Comparison of ENCODE assay signal across 12 cellular contexts in genomic region chr2:135055182-135055786, GRCh38. TPM values are rescaled to one million over a fixed set of nuclear protein-coding genes. Genes with fewer than 3 reads are reported as not detected.
DNase-seq lines count a peak whose midpoint lies in the region; ATAC-seq and TF ChIP-seq lines count a peak whose summit lies in the region.
"Had no signal": no experiment of that assay in that cellular context is flagged by ENCODE, and none has a peak within 500 bp of the region (broad histone marks: within the 10 kb centered on the region; RNA-seq: fewer than 3 reads in every experiment).

No MANE protein-coding gene starts in this region.

- H3K36me3 ChIP-seq in SU-DHL-6 (ENCODE audit: low read length) = peaks cover 26% of the 10 kb centered on the region
- no peaks in the 10 kb centered on the region for H3K36me3 ChIP-seq in fibroblast of lung (ENCODE audit: control insufficient read depth, insufficient read depth, low read length)

- peak overlapping the region; percentile 56 for H3K27ac Mint-ChIP-seq in activated T-cell treated with anti-CD3 and anti-CD28 coated beads, Interleukin-2, amount 50 U/mL, for 72 hours
- H3K27ac Mint-ChIP-seq in stimulated activated memory B cell treated with anti-CD40 and anti-IgM and Interleukin-4, amounts not matched to agents 10 μg/mL and 1 μg/mL and 100 μg/mL, for 72 hours = peak overlapping the region; percentile 100
- H3K27ac Mint-ChIP-seq: dendritic cell treated with granulocyte-macrophage colony-stimulating factor and Interleukin-4, amounts not matched to agents 40 ng/mL and 50 ng/mL, for 4 days; progenitor cell of endocrine pancreas had no signal

- no peaks in the 10 kb centered on the region; the same call in 1 of the 2 replicates for H3F3A ChIP-seq in SU-DHL-6 (ENCODE audit: insufficient read depth)

- H3K4me1 ChIP-seq in fibroblast of lung (ENCODE audit: control insufficient read depth, extremely low read depth, insufficient read depth, low read length) = peaks cover 3% of the 10 kb centered on the region

- DNase-seq in activated T-cell treated with anti-CD3 and anti-CD28 coated beads, Interleukin-2, amount 50 U/mL, for 72 hours = no peak
- DNase-seq in activated T-cell treated with anti-CD3 and anti-CD28 coated beads for 4 hours (no peak), fibroblast of lung (ENCODE audit: low read depth in 2 of 2) (peak; percentile 43 to 84), HT-29 (ENCODE audit: low spot score) (no peak), OCI-M2 (lab: John Stamatoyannopoulos, UW; ENCODE audit: unreplicated experiment) (no peak)
- DNase-seq: NCI-H1417 treated with DMSO at 0.1 percent for 48 hours had no signal

- H3K4me1 Mint-ChIP-seq in activated T-cell treated with anti-CD3 and anti-CD28 coated beads, Interleukin-2, amount 50 U/mL, for 72 hours (ENCODE audit: low read depth) = peaks cover 72% of the 10 kb centered on the region
- peaks cover 35% of the 10 kb centered on the region for H3K4me1 Mint-ChIP-seq in stimulated activated memory B cell treated with anti-CD40 and anti-IgM and Interleukin-4, amounts not matched to agents 10 μg/mL and 1 μg/mL and 100 μg/mL, for 72 hours

- no peak overlapping the region for H2AFZ ChIP-seq in SU-DHL-6 (ENCODE audit: low read depth, low read length, severe bottlenecking)
- H2AFZ ChIP-seq in fibroblast of lung (ENCODE audit: low read length) = no peak overlapping the region

- H4K20me1 ChIP-seq in SU-DHL-6 (ENCODE audit: low read depth, low read length) = 0 out of 2 replicates have a peak, but pooled peaks cover 3% of the 10 kb centered on the region
- H4K20me1 ChIP-seq in fibroblast of lung (ENCODE audit: control insufficient read depth, extremely low read depth, insufficient read depth, low read length) = no peaks in the 10 kb centered on the region

- no peaks in the 10 kb centered on the region for H3K27me3 Mint-ChIP-seq in activated T-cell treated with anti-CD3 and anti-CD28 coated beads, Interleukin-2, amount 50 U/mL, for 72 hours (ENCODE audit: low read depth)
- H3K27me3 Mint-ChIP-seq in stimulated activated memory B cell treated with anti-CD40 and anti-IgM and Interleukin-4, amounts not matched to agents 10 μg/mL and 1 μg/mL and 100 μg/mL, for 72 hours = no peaks in the 10 kb centered on the region
- H3K27me3 Mint-ChIP-seq: dendritic cell treated with granulocyte-macrophage colony-stimulating factor and Interleukin-4, amounts not matched to agents 40 ng/mL and 50 ng/mL, for 4 days; progenitor cell of endocrine pancreas had no signal

- H3K9me3 ChIP-seq in SU-DHL-6 (ENCODE audit: insufficient read depth, low read length) (no peaks in the 10 kb centered on the region), fibroblast of lung (ENCODE audit: control insufficient read depth, insufficient read depth, low read depth, low read length) (no peaks in the 10 kb centered on the region)

- H3K27ac ChIP-seq in SU-DHL-6 (ENCODE audit: low read depth, low read length) = peak overlapping the region; percentile 53; the same call in 1 of the 2 replicates
- peak overlapping the region; percentile 52 for H3K27ac ChIP-seq in fibroblast of lung (ENCODE audit: insufficient read depth, low read length)
- H3K27ac ChIP-seq: BLaER1 had no signal

- H3K27me3 ChIP-seq in SU-DHL-6 (ENCODE audit: low read length) (no peaks in the 10 kb centered on the region), fibroblast of lung (ENCODE audit: control insufficient read depth, insufficient read depth, low read length) (no peaks in the 10 kb centered on the region)
- H3K27me3 ChIP-seq: BLaER1 had no signal

- 0 out of 2 replicates have a peak overlapping the region, but pooled peaks have one; percentile 45 for H3K9ac ChIP-seq in SU-DHL-6 (ENCODE audit: low read length)
- H3K9ac ChIP-seq in fibroblast of lung (ENCODE audit: insufficient read depth, low read length) = no peak overlapping the region
- H3K9ac ChIP-seq: BLaER1 had no signal

- no peak overlapping the region for H3K4me3 ChIP-seq in SU-DHL-6 (ENCODE audit: insufficient read depth, low read length, poor library complexity, severe bottlenecking)
- H3K4me3 ChIP-seq in fibroblast of lung (replicated peaks in 1 of 4; ENCODE audit: control extremely low read depth in 1 of 4, insufficient read depth in 1 of 4, low read depth in 3 of 4, low read length in 4 of 4) = peak overlapping the region in 3 of 4 experiments; percentile 11 to 100 (median 17)
- H3K4me3 ChIP-seq: BLaER1 had no signal

- ATAC-seq in activated T-cell treated with anti-CD3 and anti-CD28 coated beads, Interleukin-2, amount 50 U/mL, for 72 hours (replicated peaks in 1 of 2) = no peak
- no peak for ATAC-seq in stimulated activated memory B cell treated with anti-CD40 and anti-IgM and Interleukin-4, amounts not matched to agents 10 μg/mL and 1 μg/mL and 100 μg/mL, for 72 hours
- ATAC-seq in HG03039 (IDR thresholded peaks at IDR 0.05; ENCODE audit: unreplicated experiment) = no peak

- H3K4me3 Mint-ChIP-seq in activated T-cell treated with anti-CD3 and anti-CD28 coated beads, Interleukin-2, amount 50 U/mL, for 72 hours = peak overlapping the region; percentile 71 to 97
- no peak overlapping the region for H3K4me3 Mint-ChIP-seq in stimulated activated memory B cell treated with anti-CD40 and anti-IgM and Interleukin-4, amounts not matched to agents 10 μg/mL and 1 μg/mL and 100 μg/mL, for 72 hours
- H3K4me3 Mint-ChIP-seq: dendritic cell treated with granulocyte-macrophage colony-stimulating factor and Interleukin-4, amounts not matched to agents 40 ng/mL and 50 ng/mL, for 4 days had no signal

- peaks cover 15 to 22% of the 10 kb centered on the region in 2 donors for H3K36me3 Mint-ChIP-seq in activated T-cell treated with anti-CD3 and anti-CD28 coated beads, Interleukin-2, amount 50 U/mL, for 72 hours (ENCODE audit: insufficient read depth in 2 of 2)
- peaks cover 32% of the 10 kb centered on the region for H3K36me3 Mint-ChIP-seq in stimulated activated memory B cell treated with anti-CD40 and anti-IgM and Interleukin-4, amounts not matched to agents 10 μg/mL and 1 μg/mL and 100 μg/mL, for 72 hours

- no peaks in the 10 kb centered on the region for H3K9me3 Mint-ChIP-seq in activated T-cell treated with anti-CD3 and anti-CD28 coated beads, Interleukin-2, amount 50 U/mL, for 72 hours
- no peaks in the 10 kb centered on the region for H3K9me3 Mint-ChIP-seq in stimulated activated memory B cell treated with anti-CD40 and anti-IgM and Interleukin-4, amounts not matched to agents 10 μg/mL and 1 μg/mL and 100 μg/mL, for 72 hours
- H3K9me3 Mint-ChIP-seq: dendritic cell treated with granulocyte-macrophage colony-stimulating factor and Interleukin-4, amounts not matched to agents 40 ng/mL and 50 ng/mL, for 4 days had no signal

- TF ChIP-seq CTCF in SU-DHL-6 (IDR thresholded peaks at IDR 0.05; ENCODE audit: insufficient read depth, low read length, poor library complexity, severe bottlenecking) (no peak), fibroblast of lung (conservative IDR thresholded peaks at IDR 0.05 in 1 of 2, IDR thresholded peaks at IDR 0.05 in 1 of 2; ENCODE audit: low read depth in 1 of 2, low read length in 2 of 2) (no peak)

- no peaks in the 10 kb centered on the region for H3K9me2 ChIP-seq in SU-DHL-6 (replicated peaks; ENCODE audit: insufficient read depth, low read length)

- peaks cover 77% of the 10 kb centered on the region for H3K79me2 ChIP-seq in SU-DHL-6 (ENCODE audit: insufficient read depth, low read length)
- peaks cover 56% of the 10 kb centered on the region for H3K79me2 ChIP-seq in fibroblast of lung (ENCODE audit: control insufficient read depth, insufficient read depth, low read length)

- H3K4me2 ChIP-seq in SU-DHL-6 (ENCODE audit: low read depth, low read length, poor library complexity, severe bottlenecking) (peak overlapping the region; percentile 73), fibroblast of lung (ENCODE audit: extremely low read depth, insufficient read depth, low read length) (peak overlapping the region; percentile 74)

RNA-seq across cellular contexts. Expression of gene RAB3GAP1, which starts 3.2 kb away (rescaled TPM):
- total RNA-seq in activated T-cell treated with anti-CD3 and anti-CD28 coated beads, Interleukin-2, amount 50 U/mL, for 72 hours = 10 to 100 TPM; 51.4 to 59.7 TPM
- total RNA-seq in fibroblast of lung = 73.2 and 82.6 TPM in 2 replicates
- polyA plus RNA-seq in fibroblast of lung = 32.6 and 42.4 TPM in 2 replicates
- polyA plus RNA-seq in fibroblast of lung (2012) = 38.8 and 46.3 TPM in 2 replicates
- polyA minus RNA-seq in fibroblast of lung (ENCODE audit: low replicate concordance) = 10.7 and 15.0 TPM in 2 replicates
- 14.7 and 15.6 TPM in 2 replicates for total RNA-seq in HT-29 (2014; rRNA removed; shearing (Covaris generic))

RNA-seq across cellular contexts. Expression of gene MAP3K19, which starts 8.0 kb away (rescaled TPM):
- not detected for total RNA-seq in activated T-cell treated with anti-CD3 and anti-CD28 coated beads, Interleukin-2, amount 50 U/mL, for 72 hours
- total RNA-seq in fibroblast of lung = not detected in 2 replicates
- polyA plus RNA-seq in fibroblast of lung = not detected in 2 replicates
- polyA plus RNA-seq in fibroblast of lung (2012) = not detected in 2 replicates
- polyA minus RNA-seq in fibroblast of lung (ENCODE audit: low replicate concordance) = not detected in 2 replicates
- total RNA-seq in HT-29 (2014; rRNA removed; shearing (Covaris generic)) = not detected in 2 replicates
- total RNA-seq: progenitor cell of endocrine pancreas had no signal

Comparison
In these comparisons a context has a peak if more than half of its experiments do, and no peak if none do; other contexts are left out.
1. DNase-seq: peak in fibroblast of lung (2 of 2); none in activated T-cell treated with anti-CD3 and anti-CD28 coated beads, Interleukin-2, amount 50 U/mL, for 72 hours (0 of 2), activated T-cell treated with anti-CD3 and anti-CD28 coated beads for 4 hours (single experiment), HT-29 (single experiment) and OCI-M2 (single experiment).